37 cellular contexts compared by ENCODE assay signal in genomic region chr9:3271157-3271556, GRCh38.
"Had no signal": no experiment of that assay in that cellular context is flagged by ENCODE, and none has a peak within 500 bp of the region (broad histone marks: within the 10 kb centered on the region; RNA-seq: fewer than 3 reads in every experiment).

No MANE protein-coding gene starts in this region.

- DNase-seq: activated B cell treated with CpG ODN at 0.5 μM for 24 hours; activated CD4-positive, alpha-beta memory T cell treated with anti-CD3 and anti-CD28 coated beads for 36 hours; activated CD4-positive, alpha-beta T cell treated with anti-CD3 and anti-CD28 coated beads for 4 hours; activated CD4-positive, alpha-beta T cell treated with anti-CD3 and anti-CD28 coated beads, Interleukin-2, amount 10 ng/mL, durations not matched to agents 24 days and 14 days; activated CD4-positive, alpha-beta T cell treated with anti-CD3 and anti-CD28 coated beads, Interleukin-2, amount 50 U/mL, for 1 hour; activated CD4-positive, alpha-beta T cell treated with anti-CD3 and anti-CD28 coated beads, Interleukin-2, amount 50 U/mL, for 4 hours; activated CD4-positive, CD25-positive, alpha-beta regulatory T cell treated with anti-CD3 and anti-CD28 coated beads, Interleukin-2, amount 50 U/mL, for 72 hours; activated CD8-positive, alpha-beta memory T cell treated with anti-CD3 and anti-CD28 coated beads, Interleukin-2, amount 50 U/mL, for 4 hours; activated CD8-positive, alpha-beta T cell treated with anti-CD3 and anti-CD28 coated beads for 36 hours; activated effector memory CD4-positive, alpha-beta T cell treated with anti-CD3 and anti-CD28 coated beads, Interleukin-2, amount 50 U/mL, for 16 hours; activated gamma-delta T cell treated with Interleukin-2 at 50 U/mL for 16 hours; activated naive CD4-positive, alpha-beta T cell; activated naive CD4-positive, alpha-beta T cell treated with anti-CD3 and anti-CD28 coated beads for 36 hours; activated naive CD4-positive, alpha-beta T cell treated with anti-CD3 and anti-CD28 coated beads, Interleukin-2, amount 50 U/mL, for 16 hours; activated naive CD8-positive, alpha-beta T cell treated with anti-CD3 and anti-CD28 coated beads, Interleukin-2, amount 10 ng/mL, durations not matched to agents 7 days and 5 days; activated naive CD8-positive, alpha-beta T cell treated with anti-CD3 and anti-CD28 coated beads, Interleukin-2, amount 50 U/mL, for 24 hours; activated T-cell treated with anti-CD3 and anti-CD28 coated beads for 4 hours; activated T-cell treated with anti-CD3 and anti-CD28 coated beads, Interleukin-2, amount 50 U/mL, for 1 hour; activated T-cell treated with anti-CD3 and anti-CD28 coated beads, Interleukin-2, amount 50 U/mL, for 4 hours; activated T-cell treated with anti-CD3 and anti-CD28 coated beads, Interleukin-2, amount 50 U/mL, for 72 hours; amygdala; anterior cingulate cortex; caudate nucleus; T-helper 1 cell; T-helper 2 cell; T-helper 9 cell had no signal

- H3K27me3 ChIP-seq: ascending aorta, cardiac muscle cell had no signal

- H3K4me3 Mint-ChIP-seq: activated B cell treated with CpG ODN at 0.5 μM for 24 hours; activated CD4-positive, alpha-beta memory T cell treated with anti-CD3 and anti-CD28 coated beads for 36 hours; activated CD4-positive, alpha-beta T cell treated with anti-CD3 and anti-CD28 coated beads, Interleukin-2, amount 10 ng/mL, durations not matched to agents 24 days and 14 days; activated CD8-positive, alpha-beta T cell treated with anti-CD3 and anti-CD28 coated beads for 36 hours; activated naive CD4-positive, alpha-beta T cell treated with anti-CD3 and anti-CD28 coated beads for 36 hours; activated naive CD8-positive, alpha-beta T cell; activated naive CD8-positive, alpha-beta T cell treated with anti-CD3 and anti-CD28 coated beads, Interleukin-2, amount 10 ng/mL, durations not matched to agents 7 days and 5 days; activated naive CD8-positive, alpha-beta T cell treated with anti-CD3 and anti-CD28 coated beads, Interleukin-2, amount 50 U/mL, for 24 hours; activated T-cell treated with anti-CD3 and anti-CD28 coated beads, Interleukin-2, amount 50 U/mL, for 4 hours; activated T-cell treated with anti-CD3 and anti-CD28 coated beads, Interleukin-2, amount 50 U/mL, for 72 hours; activated T-helper 1 cell treated with anti-CD3 and anti-CD28 coated beads, Interleukin-12 subunit alpha, Interleukin-12 subunit beta, Interleukin-2, Interleukin-4 antibody, amounts not matched to agents 30 ng/mL and 10 ng/mL and 1 ng/mL, durations not matched to agents 14 hours and 24 hours and 36 hours; activated T-helper 17 cell treated with anti-CD3 and anti-CD28 coated beads, Interleukin-2, amount 50 U/mL, for 72 hours; brain; T-helper 1 cell treated with Interleukin-12 subunit alpha and Interleukin-12 subunit beta and Interleukin-4 antibody, amounts not matched to agents 30 μg/mL and 1 μg/mL, for 36 hours; T-helper 2 cell treated with Interferon-gamma antibody and Interleukin-4, amounts not matched to agents 5 μg/mL and 100 μg/mL, for 36 hours had no signal

- H3K9me3 ChIP-seq: ascending aorta had no signal

- ATAC-seq: activated CD8-positive, alpha-beta T cell treated with anti-CD3 and anti-CD28 coated beads for 36 hours; activated naive CD8-positive, alpha-beta T cell treated with anti-CD3 and anti-CD28 coated beads, Interleukin-2, amount 50 U/mL, for 24 hours; activated T-cell treated with anti-CD3 and anti-CD28 coated beads, Interleukin-2, amount 50 U/mL, for 4 hours; activated T-cell treated with anti-CD3 and anti-CD28 coated beads, Interleukin-2, amount 50 U/mL, for 72 hours; activated T-helper 17 cell treated with anti-CD3 and anti-CD28 coated beads, Interleukin-2, amount 50 U/mL, for 72 hours had no signal

- H3K4me3 ChIP-seq: ascending aorta, cardiac muscle cell had no signal

- H3K9me3 Mint-ChIP-seq: activated B cell treated with CpG ODN at 0.5 μM for 24 hours; activated CD4-positive, alpha-beta memory T cell treated with anti-CD3 and anti-CD28 coated beads for 36 hours; activated CD8-positive, alpha-beta T cell treated with anti-CD3 and anti-CD28 coated beads for 36 hours; activated naive CD4-positive, alpha-beta T cell treated with anti-CD3 and anti-CD28 coated beads for 36 hours; activated naive CD8-positive, alpha-beta T cell treated with anti-CD3 and anti-CD28 coated beads, Interleukin-2, amount 10 ng/mL, durations not matched to agents 7 days and 5 days; activated naive CD8-positive, alpha-beta T cell treated with anti-CD3 and anti-CD28 coated beads, Interleukin-2, amount 50 U/mL, for 24 hours; activated T-cell treated with anti-CD3 and anti-CD28 coated beads, Interleukin-2, amount 50 U/mL, for 4 hours; activated T-cell treated with anti-CD3 and anti-CD28 coated beads, Interleukin-2, amount 50 U/mL, for 72 hours; activated T-helper 1 cell treated with anti-CD3 and anti-CD28 coated beads, Interleukin-12 subunit alpha, Interleukin-12 subunit beta, Interleukin-2, Interleukin-4 antibody, amounts not matched to agents 30 ng/mL and 10 ng/mL and 1 ng/mL, durations not matched to agents 14 hours and 24 hours and 36 hours; activated T-helper 17 cell treated with anti-CD3 and anti-CD28 coated beads, Interleukin-2, amount 50 U/mL, for 72 hours; brain; T-helper 1 cell treated with Interleukin-12 subunit alpha and Interleukin-12 subunit beta and Interleukin-4 antibody, amounts not matched to agents 30 μg/mL and 1 μg/mL, for 36 hours; T-helper 2 cell treated with Interferon-gamma antibody and Interleukin-4, amounts not matched to agents 5 μg/mL and 100 μg/mL, for 36 hours had no signal

- H3K27ac Mint-ChIP-seq: activated B cell treated with CpG ODN at 0.5 μM for 24 hours; activated CD4-positive, alpha-beta memory T cell treated with anti-CD3 and anti-CD28 coated beads for 36 hours; activated CD4-positive, alpha-beta T cell treated with anti-CD3 and anti-CD28 coated beads, Interleukin-2, amount 10 ng/mL, durations not matched to agents 24 days and 14 days; activated CD8-positive, alpha-beta T cell treated with anti-CD3 and anti-CD28 coated beads for 36 hours; activated naive CD4-positive, alpha-beta T cell treated with anti-CD3 and anti-CD28 coated beads for 36 hours; activated naive CD8-positive, alpha-beta T cell; activated naive CD8-positive, alpha-beta T cell treated with anti-CD3 and anti-CD28 coated beads, Interleukin-2, amount 10 ng/mL, durations not matched to agents 7 days and 5 days; activated naive CD8-positive, alpha-beta T cell treated with anti-CD3 and anti-CD28 coated beads, Interleukin-2, amount 50 U/mL, for 24 hours; activated T-cell treated with anti-CD3 and anti-CD28 coated beads, Interleukin-2, amount 50 U/mL, for 72 hours; activated T-helper 1 cell treated with anti-CD3 and anti-CD28 coated beads, Interleukin-12 subunit alpha, Interleukin-12 subunit beta, Interleukin-2, Interleukin-4 antibody, amounts not matched to agents 30 ng/mL and 10 ng/mL and 1 ng/mL, durations not matched to agents 14 hours and 24 hours and 36 hours; activated T-helper 17 cell treated with anti-CD3 and anti-CD28 coated beads, Interleukin-2, amount 50 U/mL, for 72 hours; brain; T-helper 1 cell treated with Interleukin-12 subunit alpha and Interleukin-12 subunit beta and Interleukin-4 antibody, amounts not matched to agents 30 μg/mL and 1 μg/mL, for 36 hours; T-helper 2 cell treated with Interferon-gamma antibody and Interleukin-4, amounts not matched to agents 5 μg/mL and 100 μg/mL, for 36 hours had no signal

- H3K27me3 Mint-ChIP-seq: activated B cell treated with CpG ODN at 0.5 μM for 24 hours; activated CD4-positive, alpha-beta memory T cell treated with anti-CD3 and anti-CD28 coated beads for 36 hours; activated CD4-positive, alpha-beta T cell treated with anti-CD3 and anti-CD28 coated beads, Interleukin-2, amount 10 ng/mL, durations not matched to agents 24 days and 14 days; activated CD8-positive, alpha-beta T cell treated with anti-CD3 and anti-CD28 coated beads for 36 hours; activated naive CD8-positive, alpha-beta T cell; activated naive CD8-positive, alpha-beta T cell treated with anti-CD3 and anti-CD28 coated beads, Interleukin-2, amount 10 ng/mL, durations not matched to agents 7 days and 5 days; activated naive CD8-positive, alpha-beta T cell treated with anti-CD3 and anti-CD28 coated beads, Interleukin-2, amount 50 U/mL, for 24 hours; activated T-helper 17 cell treated with anti-CD3 and anti-CD28 coated beads, Interleukin-2, amount 50 U/mL, for 72 hours; brain had no signal

- H3K4me1 ChIP-seq: ascending aorta had no signal

- H3K4me1 Mint-ChIP-seq: activated B cell treated with CpG ODN at 0.5 μM for 24 hours; activated CD4-positive, alpha-beta T cell treated with anti-CD3 and anti-CD28 coated beads, Interleukin-2, amount 10 ng/mL, durations not matched to agents 24 days and 14 days; activated naive CD8-positive, alpha-beta T cell treated with anti-CD3 and anti-CD28 coated beads, Interleukin-2, amount 10 ng/mL, durations not matched to agents 7 days and 5 days; activated naive CD8-positive, alpha-beta T cell treated with anti-CD3 and anti-CD28 coated beads, Interleukin-2, amount 50 U/mL, for 24 hours; activated T-helper 17 cell treated with anti-CD3 and anti-CD28 coated beads, Interleukin-2, amount 50 U/mL, for 72 hours; brain had no signal

- H3K27ac ChIP-seq: ascending aorta, cardiac muscle cell, VCaP had no signal

- FAIRE-seq: bronchial epithelial cell, TTC549 had no signal
